In the genomic region with DNA sequence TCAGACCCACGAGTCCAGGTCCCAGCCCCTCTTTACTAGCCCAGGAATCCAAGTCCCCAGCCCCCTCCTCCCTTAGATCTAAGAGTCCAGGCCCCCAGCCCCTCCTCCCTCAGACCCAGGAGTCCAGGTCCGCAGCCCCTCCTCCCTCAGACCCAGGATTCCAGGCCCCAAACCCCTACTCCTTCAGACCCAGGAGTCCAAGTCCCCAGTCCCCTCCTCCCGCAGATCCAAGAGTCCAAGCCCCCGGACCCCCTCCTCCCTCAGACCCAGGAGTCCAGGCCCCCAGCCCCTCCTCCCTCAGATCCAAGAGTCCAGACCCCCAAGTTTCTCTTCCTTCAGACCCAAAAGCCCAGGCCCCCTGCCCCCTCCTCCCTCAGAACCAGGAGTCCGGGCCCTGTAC, we compare ENCODE assay signal across 8 cellular contexts. TPM values are rescaled to one million over a fixed set of nuclear protein-coding genes. Genes with fewer than 3 reads are reported as not detected.
DNase-seq lines count a peak whose midpoint lies in the region; ATAC-seq and TF ChIP-seq lines count a peak whose summit lies in the region.

No MANE protein-coding gene starts in this region.

- peak overlapping the region; percentile 78 to 96 (median 90) for H3K4me3 Mint-ChIP-seq in naive B cell

- H3K4me2 ChIP-seq in Karpas-422 (ENCODE audit: low read depth, low read length, poor library complexity, severe bottlenecking), result peak overlapping the region; percentile 87

- H3K27ac Mint-ChIP-seq in naive B cell, result peak overlapping the region; percentile 61 to 96 (median 90)

- H3K9me2 ChIP-seq in Karpas-422 (replicated peaks; ENCODE audit: insufficient read depth, low read length), result no peaks in the 10 kb centered on the region

- no peaks in the 10 kb centered on the region; the same call in 1 of the 2 replicates for H4K20me1 ChIP-seq in Karpas-422 (ENCODE audit: insufficient read depth, low read depth, low read length)

- peak overlapping the region; percentile 100 for H3K9ac ChIP-seq in Karpas-422 (ENCODE audit: low read length)

- H3K9me3 Mint-ChIP-seq in naive B cell, result peaks cover 0 to 5% (median 4%) of the 10 kb centered on the region in 7 donors

- H3K4me1 ChIP-seq in Karpas-422 (ENCODE audit: low read length), result peaks cover 26% of the 10 kb centered on the region

- TF ChIP-seq CTCF in AG04449 (IDR thresholded peaks at IDR 0.05; ENCODE audit: insufficient read depth, low read length, missing control alignments), result no peak
- TF ChIP-seq CTCF in coronary artery (IDR thresholded peaks at IDR 0.05), result no peak

- no peak overlapping the region for H2AFZ ChIP-seq in Karpas-422 (ENCODE audit: low read length)

- H3K4me1 Mint-ChIP-seq in naive B cell, result peaks cover 24 to 46% (median 35%) of the 10 kb centered on the region in 3 donors

- ATAC-seq in naive B cell (ENCODE audit: low read depth in 2 of 2), result no peak
- ATAC-seq in GM21723 (IDR thresholded peaks at IDR 0.05; ENCODE audit: unreplicated experiment), result no peak

- H3K36me3 Mint-ChIP-seq in naive B cell, result peaks cover 1 to 10% of the 10 kb centered on the region in 2 donors

- POLR2A ChIA-PET in AG04449 (lab: Yijun Ruan, JAX), result interaction anchor here (1.0 to 1.3 kb wide), 5 partner anchors 10 to 48 kb away, joined by 3 to 8 read pairs (median 3); no protein-coding TSS in a partner anchor

- peaks cover 6 to 31% (median 30%) of the 10 kb centered on the region in 3 donors for H3K27me3 Mint-ChIP-seq in naive B cell

- H3K27ac ChIP-seq in Karpas-422 (ENCODE audit: low read length), result peak overlapping the region; percentile 92
- peak overlapping the region; percentile 88 to 98 for H3K27ac ChIP-seq in coronary artery

- peak overlapping the region; percentile 67 for H3K4me3 ChIP-seq in AG04449 (ENCODE audit: low read depth, low read length)
- peak overlapping the region; percentile 99 for H3K4me3 ChIP-seq in Karpas-422 (ENCODE audit: low read length)
- peak overlapping the region; percentile 87 for H3K4me3 ChIP-seq in coronary artery

- H3K9me3 ChIP-seq in Karpas-422 (ENCODE audit: low read length), result no peaks in the 10 kb centered on the region

- DNase-seq in AG04449 (ENCODE audit: low read depth, low spot score), result no peak
- DNase-seq in Karpas-422, result no peak
- no peak for DNase-seq in coronary artery (ENCODE audit: low spot score)
- no peak for DNase-seq in naive B cell
- no peak for DNase-seq in DMS79 treated with DMSO at 0.1 percent for 48 hours (lab: John Stamatoyannopoulos, UW)
- DNase-seq in NOMO-1 treated with dmso at 0.1 percent for 144 hours (lab: John Stamatoyannopoulos, UW; ENCODE audit: unreplicated experiment), result no peak
- DNase-seq in HK-2 (ENCODE audit: unreplicated experiment), result no peak

- H3K79me2 ChIP-seq in Karpas-422 (ENCODE audit: low read length), result peaks cover 16% of the 10 kb centered on the region

- CTCF ChIA-PET in AG04449 (lab: Yijun Ruan, JAX), result interaction anchor here (0.8 to 1.9 kb wide), 5 partner anchors 9 to 73 kb away, joined by 3 to 8 read pairs (median 4); no protein-coding TSS in a partner anchor

- H3K36me3 ChIP-seq in Karpas-422 (ENCODE audit: insufficient read depth, low read length), result peaks cover 15% of the 10 kb centered on the region

- no peaks in the 10 kb centered on the region for H3K27me3 ChIP-seq in Karpas-422 (ENCODE audit: low read length)

RNA-seq across cellular contexts. Expression of gene SPACA6, which starts 11.5 kb away (rescaled TPM):
- 20.7 and 49.8 TPM in 2 replicates for total RNA-seq in Karpas-422 (2014; rRNA removed; shearing (Covaris generic); ENCODE audit: low replicate concordance)
- polyA plus RNA-seq in naive B cell (ENCODE audit: low read depth in 6 of 6), result 1 to 10 TPM in 5 of 6 donors, under 1 TPM in 1; 0.85 to 6.8 (median 3.6) TPM

RNA-seq across cellular contexts. Expression of gene HAS1, which starts 19.2 kb away (rescaled TPM):
- not detected in 2 replicates for total RNA-seq in Karpas-422 (2014; rRNA removed; shearing (Covaris generic); ENCODE audit: low replicate concordance)
- polyA plus RNA-seq in naive B cell (ENCODE audit: low read depth in 6 of 6), result under 1 TPM in 1 of 6 donors, not detected in 5; 0.29 TPM

RNA-seq across cellular contexts. Expression of gene FPR1, which starts 47.1 kb away (rescaled TPM):
- total RNA-seq in Karpas-422 (2014; rRNA removed; shearing (Covaris generic); ENCODE audit: low replicate concordance), result 5.8 and 14.8 TPM in 2 replicates
- polyA plus RNA-seq in naive B cell (ENCODE audit: low read depth in 6 of 6), result 1 to 10 TPM in 4 of 6 donors, under 1 TPM in 2; 0.18 to 6.3 (median 1.2) TPM

RNA-seq across cellular contexts. Expression of gene FPR2, which starts 56.4 kb away (rescaled TPM):
- 0.58 and 7.9 TPM in 2 replicates for total RNA-seq in Karpas-422 (2014; rRNA removed; shearing (Covaris generic); ENCODE audit: low replicate concordance)
- polyA plus RNA-seq in naive B cell (ENCODE audit: low read depth in 6 of 6), result under 1 TPM in 1 of 6 donors, not detected in 5; 0.71 TPM

RNA-seq across cellular contexts. Expression of gene SIGLEC14, which starts 58.0 kb away (rescaled TPM):
- total RNA-seq in Karpas-422 (2014; rRNA removed; shearing (Covaris generic); ENCODE audit: low replicate concordance), result 1.0 TPM in 1 of 2 replicates, not detected in the other
- 10 to 100 TPM; 14.3 to 27.2 (median 19.9) TPM for polyA plus RNA-seq in naive B cell (ENCODE audit: low read depth in 6 of 6)
